10 cellular contexts compared by ENCODE assay signal in genomic region chr17:74982663-74983313, GRCh38. TPM values are rescaled to one million over a fixed set of nuclear protein-coding genes. Genes with fewer than 3 reads are reported as not detected.
DNase-seq lines count a peak whose midpoint lies in the region; ATAC-seq, FAIRE-seq and TF ChIP-seq lines count a peak whose summit lies in the region.
"Not testable (repeated sequence)": the region's sequence is repeated elsewhere in the genome, so short reads cannot be mapped to it uniquely, and the experiment has no call there.
"Had no signal": no experiment of that assay in that cellular context is flagged by ENCODE, and none has a peak within 500 bp of the region (broad histone marks: within the 10 kb centered on the region; RNA-seq: fewer than 3 reads in every experiment).

No MANE protein-coding gene starts in this region.

- intact Hi-C loops in IMR-90 (cut with micrococcal nuclease); dorsolateral prefrontal cortex (cut with DNase I): not testable (repeated sequence)
- intact Hi-C loops in activated T-helper 2 cell treated with anti-CD3 and anti-CD28 coated beads, Interferon-gamma antibody, Interleukin-2, Interleukin-4, amounts not matched to agents 10 μg/mL and 5 μg/mL and 100 μg/mL, durations not matched to agents 14 hours and 24 hours and 36 hours (cut with micrococcal nuclease): loop anchor here (2.0 to 10.0 kb wide), 4 partner anchors 30 to 198 kb away; partner anchors contain the start of gene MRPL58

- H2BK20ac ChIP-seq in IMR-90 (ENCODE audit: low read depth, low read length): not testable (repeated sequence)

- peak overlapping the region; percentile 76 for H3K4me3 Mint-ChIP-seq in activated T-helper 2 cell treated with anti-CD3 and anti-CD28 coated beads, Interferon-gamma antibody, Interleukin-2, Interleukin-4, amounts not matched to agents 10 μg/mL and 5 μg/mL and 100 μg/mL, durations not matched to agents 14 hours and 24 hours and 36 hours (ENCODE audit: low read depth)
- H3K4me3 Mint-ChIP-seq in naive B cell: peak overlapping the region; percentile 66 to 95 (median 82)
- peak overlapping the region; percentile 78 for H3K4me3 Mint-ChIP-seq in stimulated activated memory B cell treated with anti-CD40 and anti-IgM and Interleukin-4, amounts not matched to agents 10 μg/mL and 1 μg/mL and 100 μg/mL, for 72 hours

- H3K9me2 ChIP-seq in hepatocyte (replicated peaks; ENCODE audit: insufficient read depth): not testable (repeated sequence)

- BruUV-seq in IMR-90 (replicated peaks; lab: Mats Ljungman, UMichigan): not testable (repeated sequence)

- peak overlapping the region; percentile 33; the same call in 1 of the 2 replicates for H3K14ac ChIP-seq in IMR-90 (replicated peaks; ENCODE audit: low read depth, low read length)

- TF ChIP-seq POLR2A in IMR-90 (IDR thresholded peaks at IDR 0.05; ENCODE audit: low read depth, low read length): not testable (repeated sequence)

- peak overlapping the region; percentile 14; the same call in 1 of the 2 replicates for H3K56ac ChIP-seq in IMR-90 (ENCODE audit: extremely low read depth, insufficient read depth, low read length)

- H3K36me3 Mint-ChIP-seq in activated T-helper 2 cell treated with anti-CD3 and anti-CD28 coated beads, Interferon-gamma antibody, Interleukin-2, Interleukin-4, amounts not matched to agents 10 μg/mL and 5 μg/mL and 100 μg/mL, durations not matched to agents 14 hours and 24 hours and 36 hours (ENCODE audit: low read depth); naive B cell; stimulated activated memory B cell treated with anti-CD40 and anti-IgM and Interleukin-4, amounts not matched to agents 10 μg/mL and 1 μg/mL and 100 μg/mL, for 72 hours: not testable (repeated sequence)

- H3K36me3 ChIP-seq in BLaER1; IMR-90 (ENCODE audit: control insufficient read depth, insufficient read depth, low read length); hepatocyte (replicated peaks; ENCODE audit: insufficient read depth, low read depth): not testable (repeated sequence)

- peaks cover 4 to 20% of the 10 kb centered on the region in 2 experiments; a peak in 3 of 4 replicates for H3K79me1 ChIP-seq in IMR-90 (ENCODE audit: low read depth in 1 of 2, low read length in 2 of 2)

- peak overlapping the region; percentile 70 for H2AK9ac ChIP-seq in IMR-90 (replicated peaks; ENCODE audit: low read depth, low read length, poor library complexity)

- peaks cover 38% of the 10 kb centered on the region for H3K27me3 Mint-ChIP-seq in activated T-helper 2 cell treated with anti-CD3 and anti-CD28 coated beads, Interferon-gamma antibody, Interleukin-2, Interleukin-4, amounts not matched to agents 10 μg/mL and 5 μg/mL and 100 μg/mL, durations not matched to agents 14 hours and 24 hours and 36 hours (ENCODE audit: low read depth)
- peaks cover 19 to 39% (median 25%) of the 10 kb centered on the region in 3 donors for H3K27me3 Mint-ChIP-seq in naive B cell
- H3K27me3 Mint-ChIP-seq in stimulated activated memory B cell treated with anti-CD40 and anti-IgM and Interleukin-4, amounts not matched to agents 10 μg/mL and 1 μg/mL and 100 μg/mL, for 72 hours: peaks cover 65% of the 10 kb centered on the region

- not testable (repeated sequence) for H3K9me1 ChIP-seq in IMR-90 (ENCODE audit: insufficient read depth, low read length)

- not testable (repeated sequence) for H2BK15ac ChIP-seq in IMR-90 (ENCODE audit: low read depth, low read length)

- H3K9ac ChIP-seq in BLaER1 (peak overlapping the region; percentile 58; the same call in 1 of the 2 replicates), IMR-90 (ENCODE audit: low read depth, low read length) (peak overlapping the region; percentile 83)

- dilution Hi-C loops in IMR-90 (cut with HindIII; ENCODE audit: low sequenced_read_pairs, unreplicated experiment): not testable (repeated sequence)

- WGBS in IMR-90 (ENCODE audit: extremely low coverage in 2 of 2, insufficient read length in 1 of 2), 2 experiments: 40% methylated on average over 2 of the region's 14 CpGs; no CpG with 5 or more reads in 1 of the 2 experiments
- 28% methylated on average over 14 of the region's 14 CpGs for WGBS in hepatocyte (ENCODE audit: low lambda C conversion rate, missing lambda C conversion rate)

- not testable (repeated sequence) for FAIRE-seq in RCC 7860 (lab: Jason Lieb, UNC)

- H3K4ac ChIP-seq in IMR-90 (ENCODE audit: low read depth, low read length): peak overlapping the region; percentile 76

- H4K20me1 ChIP-seq in BLaER1; IMR-90 (ENCODE audit: insufficient read depth, low read length); hepatocyte (ENCODE audit: insufficient read depth, poor library complexity, severe bottlenecking): not testable (repeated sequence)

- H3K23ac ChIP-seq in IMR-90 (ENCODE audit: low read depth, low read length): peak overlapping the region; percentile 28; the same call in 1 of the 2 replicates

- H3K27ac ChIP-seq in BLaER1: not testable (repeated sequence)
- peak overlapping the region; percentile 33 for H3K27ac ChIP-seq in IMR-90 (ENCODE audit: insufficient read depth, low read length)
- H3K27ac ChIP-seq in dorsolateral prefrontal cortex: peak overlapping the region; percentile 79 to 100 (median 98)
- H3K27ac ChIP-seq in hepatocyte: peak overlapping the region; percentile 94

- peak overlapping the region; percentile 99 for H2AFZ ChIP-seq in IMR-90 (replicated peaks; ENCODE audit: low read length, poor library complexity)
- H2AFZ ChIP-seq in hepatocyte: peak overlapping the region; percentile 82

- peaks cover 19% of the 10 kb centered on the region for H3K4me1 Mint-ChIP-seq in activated T-helper 2 cell treated with anti-CD3 and anti-CD28 coated beads, Interferon-gamma antibody, Interleukin-2, Interleukin-4, amounts not matched to agents 10 μg/mL and 5 μg/mL and 100 μg/mL, durations not matched to agents 14 hours and 24 hours and 36 hours (ENCODE audit: low read depth)
- peaks cover 11 to 25% (median 16%) of the 10 kb centered on the region in 3 donors for H3K4me1 Mint-ChIP-seq in naive B cell
- H3K4me1 Mint-ChIP-seq in stimulated activated memory B cell treated with anti-CD40 and anti-IgM and Interleukin-4, amounts not matched to agents 10 μg/mL and 1 μg/mL and 100 μg/mL, for 72 hours: peaks cover 22% of the 10 kb centered on the region

- not testable (repeated sequence) for H3K27ac Mint-ChIP-seq in activated T-helper 2 cell treated with anti-CD3 and anti-CD28 coated beads, Interferon-gamma antibody, Interleukin-2, Interleukin-4, amounts not matched to agents 10 μg/mL and 5 μg/mL and 100 μg/mL, durations not matched to agents 14 hours and 24 hours and 36 hours
- H3K27ac Mint-ChIP-seq in naive B cell: peak overlapping the region in 2 of 6 donors; percentile 59 to 66
- H3K27ac Mint-ChIP-seq in stimulated activated memory B cell treated with anti-CD40 and anti-IgM and Interleukin-4, amounts not matched to agents 10 μg/mL and 1 μg/mL and 100 μg/mL, for 72 hours: peak overlapping the region; percentile 40

- peak overlapping the region; percentile 77 to 98 for H4K8ac ChIP-seq in IMR-90 (ENCODE audit: low read depth in 2 of 2, low read length in 2 of 2)

- not testable (repeated sequence) for ATAC-seq in IMR-90 (ENCODE audit: low read depth); naive B cell (ENCODE audit: low read depth in 2 of 2); stimulated activated memory B cell treated with anti-CD40 and anti-IgM and Interleukin-4, amounts not matched to agents 10 μg/mL and 1 μg/mL and 100 μg/mL, for 72 hours

- peak overlapping the region; percentile 1 for H2BK5ac ChIP-seq in IMR-90 (ENCODE audit: low read depth, low read length, poor library complexity, severe bottlenecking)

- H2BK120ac ChIP-seq in IMR-90 (ENCODE audit: low read depth, low read length): peak overlapping the region; percentile 3; the same call in 1 of the 2 replicates

- not testable (repeated sequence) for H3K9me3 Mint-ChIP-seq in activated T-helper 2 cell treated with anti-CD3 and anti-CD28 coated beads, Interferon-gamma antibody, Interleukin-2, Interleukin-4, amounts not matched to agents 10 μg/mL and 5 μg/mL and 100 μg/mL, durations not matched to agents 14 hours and 24 hours and 36 hours; naive B cell; stimulated activated memory B cell treated with anti-CD40 and anti-IgM and Interleukin-4, amounts not matched to agents 10 μg/mL and 1 μg/mL and 100 μg/mL, for 72 hours

- POLR2A ChIA-PET in IMR-90 (lab: Charles Lee; ENCODE audit: unreplicated experiment): not testable (repeated sequence)

- H3K4me3 ChIP-seq in BLaER1 (peak overlapping the region; percentile 67), IMR-90 (ENCODE audit: insufficient read depth, low read depth, low read length) (peak overlapping the region; percentile 77), dorsolateral prefrontal cortex (peak overlapping the region; percentile 58 to 90 (median 78)), hepatocyte (peak overlapping the region; percentile 54)

- not testable (repeated sequence) for H3K9me3 ChIP-seq in BLaER1; IMR-90 (ENCODE audit: control insufficient read depth, insufficient read depth, low read length); hepatocyte (ENCODE audit: low read depth)

- not testable (repeated sequence) for TF ChIP-seq CTCF in IMR-90 (conservative IDR thresholded peaks at IDR 0.05; ENCODE audit: low read depth, low read length); dorsolateral prefrontal cortex (IDR thresholded peaks at IDR 0.05 in 54 of 56, conservative IDR thresholded peaks at IDR 0.05 in 2 of 56; ENCODE audit: low read depth in 1 of 56, partially characterized antibody in 56 of 56); hepatocyte (IDR thresholded peaks at IDR 0.05; ENCODE audit: poor library complexity)

- H3K4me1 ChIP-seq in BLaER1: peaks cover 22% of the 10 kb centered on the region
- H3K4me1 ChIP-seq in IMR-90 (ENCODE audit: control insufficient read depth, insufficient read depth, low read length): not testable (repeated sequence)
- H3K4me1 ChIP-seq in hepatocyte (ENCODE audit: insufficient read depth): peaks cover 13% of the 10 kb centered on the region

- TF ChIP-seq RAD21 in IMR-90 (IDR thresholded peaks at IDR 0.05; ENCODE audit: low read length): not testable (repeated sequence)

- CTCF ChIA-PET in IMR-90 (lab: Yijun Ruan, JAX): not testable (repeated sequence)

- peak overlapping the region; percentile 98 for H3K4me2 ChIP-seq in BLaER1
- peak overlapping the region; percentile 71 for H3K4me2 ChIP-seq in IMR-90 (ENCODE audit: low read depth, low read length)
- peak overlapping the region; percentile 87 for H3K4me2 ChIP-seq in hepatocyte

- H3K79me2 ChIP-seq in hepatocyte: not testable (repeated sequence)

- peaks cover 27% of the 10 kb centered on the region for H3K27me3 ChIP-seq in BLaER1
- not testable (repeated sequence) for H3K27me3 ChIP-seq in IMR-90 (ENCODE audit: control insufficient read depth, insufficient read depth, low read length); dorsolateral prefrontal cortex; hepatocyte

- DNase-seq in IMR-90; activated T-helper 2 cell treated with anti-CD3 and anti-CD28 coated beads, Interferon-gamma antibody, Interleukin-2, Interleukin-4, amounts not matched to agents 10 μg/mL and 5 μg/mL and 100 μg/mL, durations not matched to agents 14 hours and 24 hours and 36 hours (ENCODE audit: low spot score); naive B cell: not testable (repeated sequence)
- DNase-seq in RCC 7860 (ENCODE audit: low spot score) (peak; percentile 5), dorsolateral prefrontal cortex (peak in 3 of 10 donors; percentile 51 to 69 (median 59)), hepatocyte (ENCODE audit: low spot score) (peak; percentile 27)

- peak overlapping the region; percentile 24; the same call in 1 of the 2 replicates for H4K91ac ChIP-seq in IMR-90 (ENCODE audit: insufficient read depth, low read depth, low read length)

- in situ Hi-C loops in IMR-90 (cut with MboI; ENCODE audit: low sequenced_read_pairs): not testable (repeated sequence)

- peak overlapping the region; percentile 29 for H2AK5ac ChIP-seq in IMR-90 (ENCODE audit: low read depth, low read length)

- peak overlapping the region; percentile 41 for H4K5ac ChIP-seq in IMR-90 (ENCODE audit: low read depth, low read length)

- H3K18ac ChIP-seq in IMR-90 (ENCODE audit: low read depth, low read length): peak overlapping the region; percentile 8; the same call in 1 of the 2 replicates

RNA-seq across cellular contexts. Expression of gene CDR2L, which starts 4.6 kb away (rescaled TPM):
- 5.6 and 5.7 TPM in 2 replicates for total RNA-seq in IMR-90 (2012; rRNA removed)
- polyA plus RNA-seq in IMR-90 (2012; rRNA removed): 18.9 and 23.2 TPM in 2 replicates
- polyA plus RNA-seq in IMR-90 (2012; cell fraction: cytosol; rRNA removed): 14.2 and 21.1 TPM in 2 replicates
- 12.6 and 30.3 TPM in 2 replicates for polyA plus RNA-seq in IMR-90 (2012; cell fraction: nucleus; rRNA removed; ENCODE audit: low replicate concordance)
- total RNA-seq in activated T-helper 2 cell treated with anti-CD3 and anti-CD28 coated beads, Interferon-gamma antibody, Interleukin-2, Interleukin-4, amounts not matched to agents 10 μg/mL and 5 μg/mL and 100 μg/mL, durations not matched to agents 14 hours and 24 hours and 36 hours: 2.3 and 2.4 TPM in 2 replicates
- 10 to 100 TPM; 11.9 to 63.9 (median 22.6) TPM for total RNA-seq in dorsolateral prefrontal cortex
- total RNA-seq in hepatocyte: 12.8 and 16.4 TPM in 2 replicates
- 14.6 and 17.0 TPM in 2 replicates for polyA plus RNA-seq in hepatocyte
- polyA plus RNA-seq in naive B cell (ENCODE audit: low read depth in 6 of 6): not detected

RNA-seq across cellular contexts. Expression of gene HID1, which starts 10.2 kb away (rescaled TPM):
- 0.18 and 0.56 TPM in 2 replicates for total RNA-seq in IMR-90 (2012; rRNA removed)
- polyA plus RNA-seq in IMR-90 (2012; rRNA removed): 1.7 and 2.7 TPM in 2 replicates
- polyA plus RNA-seq in IMR-90 (2012; cell fraction: cytosol; rRNA removed): 0.27 and 2.5 TPM in 2 replicates
- polyA plus RNA-seq in IMR-90 (2012; cell fraction: nucleus; rRNA removed; ENCODE audit: low replicate concordance): 6.8 and 10.5 TPM in 2 replicates
- total RNA-seq in activated T-helper 2 cell treated with anti-CD3 and anti-CD28 coated beads, Interferon-gamma antibody, Interleukin-2, Interleukin-4, amounts not matched to agents 10 μg/mL and 5 μg/mL and 100 μg/mL, durations not matched to agents 14 hours and 24 hours and 36 hours: 0.07 and 0.37 TPM in 2 replicates
- 100 to 1,000 TPM in 81 of 120 experiments, 10 to 100 TPM in 39; 70.3 to 228 (median 111) TPM for total RNA-seq in dorsolateral prefrontal cortex
- total RNA-seq in hepatocyte: 13.2 and 15.3 TPM in 2 replicates
- polyA plus RNA-seq in hepatocyte: 43.4 and 55.5 TPM in 2 replicates
- under 1 TPM in 2 of 6 donors, not detected in 4; 0.08 to 0.23 TPM for polyA plus RNA-seq in naive B cell (ENCODE audit: low read depth in 6 of 6)

RNA-seq across cellular contexts. Expression of gene MRPL58, which starts 29.7 kb away (rescaled TPM):
- total RNA-seq in IMR-90 (2012; rRNA removed): 42.5 and 53.9 TPM in 2 replicates
- polyA plus RNA-seq in IMR-90 (2012; rRNA removed): 49.0 and 53.0 TPM in 2 replicates
- 72.6 and 78.2 TPM in 2 replicates for polyA plus RNA-seq in IMR-90 (2012; cell fraction: cytosol; rRNA removed)
- polyA plus RNA-seq in IMR-90 (2012; cell fraction: nucleus; rRNA removed; ENCODE audit: low replicate concordance): 21.8 and 25.5 TPM in 2 replicates
- 65.4 and 68.1 TPM in 2 replicates for total RNA-seq in activated T-helper 2 cell treated with anti-CD3 and anti-CD28 coated beads, Interferon-gamma antibody, Interleukin-2, Interleukin-4, amounts not matched to agents 10 μg/mL and 5 μg/mL and 100 μg/mL, durations not matched to agents 14 hours and 24 hours and 36 hours
- 10 to 100 TPM; 11.3 to 30.9 (median 21.5) TPM for total RNA-seq in dorsolateral prefrontal cortex
- total RNA-seq in hepatocyte: 39.3 and 49.5 TPM in 2 replicates
- polyA plus RNA-seq in hepatocyte: 29.8 and 39.3 TPM in 2 replicates
- polyA plus RNA-seq in naive B cell (ENCODE audit: low read depth in 6 of 6): 10 to 100 TPM; 32.4 to 47.3 (median 39.6) TPM

RNA-seq across cellular contexts. Expression of gene OTOP3, which starts 47.1 kb away (rescaled TPM):
- total RNA-seq in IMR-90 (2012; rRNA removed) (not detected in 2 replicates), dorsolateral prefrontal cortex (not detected), hepatocyte (0.43 and 0.60 TPM in 2 replicates)
- polyA plus RNA-seq in IMR-90 (2012; rRNA removed) (not detected in 2 replicates), hepatocyte (not detected in 2 replicates), naive B cell (ENCODE audit: low read depth in 6 of 6) (not detected)
- polyA plus RNA-seq in IMR-90 (2012; cell fraction: cytosol; rRNA removed): not detected in 2 replicates
- polyA plus RNA-seq in IMR-90 (2012; cell fraction: nucleus; rRNA removed; ENCODE audit: low replicate concordance): not detected in 2 replicates
- total RNA-seq in activated T-helper 2 cell treated with anti-CD3 and anti-CD28 coated beads, Interferon-gamma antibody, Interleukin-2, Interleukin-4, amounts not matched to agents 10 μg/mL and 5 μg/mL and 100 μg/mL, durations not matched to agents 14 hours and 24 hours and 36 hours: not detected in 2 replicates
- total RNA-seq: cardiac septum, RPMI7951 had no signal

RNA-seq across cellular contexts. Expression of gene OTOP2, which starts 58.7 kb away (rescaled TPM):
- total RNA-seq in IMR-90 (2012; rRNA removed): not detected in 2 replicates
- polyA plus RNA-seq in IMR-90 (2012; rRNA removed): not detected in 2 replicates
- polyA plus RNA-seq in IMR-90 (2012; cell fraction: cytosol; rRNA removed): not detected in 2 replicates
- not detected in 2 replicates for polyA plus RNA-seq in IMR-90 (2012; cell fraction: nucleus; rRNA removed; ENCODE audit: low replicate concordance)
- not detected in 2 replicates for total RNA-seq in activated T-helper 2 cell treated with anti-CD3 and anti-CD28 coated beads, Interferon-gamma antibody, Interleukin-2, Interleukin-4, amounts not matched to agents 10 μg/mL and 5 μg/mL and 100 μg/mL, durations not matched to agents 14 hours and 24 hours and 36 hours
- not detected for total RNA-seq in dorsolateral prefrontal cortex
- total RNA-seq in hepatocyte: 0.16 and 1.1 TPM in 2 replicates
- 0.19 TPM in 1 of 2 replicates, not detected in the other for polyA plus RNA-seq in hepatocyte
- not detected for polyA plus RNA-seq in naive B cell (ENCODE audit: low read depth in 6 of 6)
- total RNA-seq: cardiac septum, RPMI7951 had no signal
